In the genomic region with DNA sequence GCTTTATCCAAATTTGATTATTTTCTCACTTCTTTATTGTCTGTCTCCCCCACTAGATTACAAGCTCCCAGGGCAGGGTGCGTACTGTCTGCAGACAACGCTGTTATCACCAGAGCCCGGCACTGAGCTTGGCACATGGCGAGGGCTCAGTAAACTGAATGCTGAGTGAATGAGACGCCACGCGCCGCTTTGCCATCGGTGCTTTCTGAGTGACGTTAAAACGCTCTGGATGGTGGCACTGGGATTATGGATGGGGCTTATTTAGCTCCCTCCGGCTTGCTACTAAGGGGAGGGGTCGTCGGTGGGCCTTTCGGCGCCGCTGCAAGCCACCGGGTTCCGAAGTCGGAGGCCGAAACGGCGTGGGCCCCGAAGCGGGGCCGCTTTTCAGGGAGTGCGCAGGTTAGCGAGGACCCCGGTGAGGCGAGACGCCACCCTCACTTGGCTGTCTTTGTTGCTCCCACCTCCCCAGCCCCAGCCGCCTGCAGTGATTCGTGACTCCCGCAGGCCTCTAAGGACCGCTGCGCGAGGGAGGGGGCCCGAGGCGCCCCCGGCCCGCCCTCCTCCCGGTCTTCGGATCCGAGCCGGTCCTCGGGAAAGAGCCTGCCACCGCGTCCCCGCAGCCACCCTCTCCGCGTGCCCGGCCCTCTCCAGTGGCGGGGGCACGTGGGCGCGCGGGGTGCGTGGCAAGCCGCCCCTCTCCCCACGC, we compare ENCODE assay signal across 7 cellular contexts. TPM values are rescaled to one million over a fixed set of nuclear protein-coding genes. Genes with fewer than 3 reads are reported as not detected.
DNase-seq lines count a peak whose midpoint lies in the region; ATAC-seq, FAIRE-seq and TF ChIP-seq lines count a peak whose summit lies in the region.

No MANE protein-coding gene starts in this region.

- H2AFZ ChIP-seq in mesenchymal stem cell (ENCODE audit: low read depth, low read length): no peak overlapping the region

- 4% methylated on average over 27 of the region's 60 CpGs for WGBS in mesenchymal stem cell

- no peak for FAIRE-seq in GM19239 (lab: Jason Lieb, UNC)

- H2AK5ac ChIP-seq in mesenchymal stem cell (ENCODE audit: low read length, severe bottlenecking): no peak overlapping the region

- H3K36me3 ChIP-seq in mesenchymal stem cell (ENCODE audit: control insufficient read depth in 1 of 2, insufficient read depth in 2 of 2, low read depth in 1 of 2, low read length in 2 of 2) (no peaks in the 10 kb centered on the region), subcutaneous abdominal adipose tissue (ENCODE audit: control insufficient read depth in 5 of 5, insufficient read depth in 5 of 5, low read length in 5 of 5) (no peaks in the 10 kb centered on the region)

- no peaks in the 10 kb centered on the region for H3K36me3 Mint-ChIP-seq in T-cell

- H3K4me1 Mint-ChIP-seq in T-cell: peaks cover 27 to 49% (median 34%) of the 10 kb centered on the region in 3 donors

- in situ Hi-C loops in ACHN (cut with HindIII; ENCODE audit: low pct_ligation_motif_present, low pct_unique_long_range_greater_than_20kb, low sequenced_read_pairs): no loop called here

- H3K4ac ChIP-seq in mesenchymal stem cell (ENCODE audit: low read depth in 1 of 2, low read length in 2 of 2): peak overlapping the region in 1 of 2 experiments; percentile 61

- no peak overlapping the region for H2BK15ac ChIP-seq in mesenchymal stem cell (ENCODE audit: low read depth, poor library complexity, severe bottlenecking)

- H2BK5ac ChIP-seq in mesenchymal stem cell (ENCODE audit: low read depth, low read length, poor library complexity, severe bottlenecking): no peak overlapping the region

- H4K91ac ChIP-seq in mesenchymal stem cell (ENCODE audit: low read length): no peak overlapping the region

- peaks cover 3% of the 10 kb centered on the region for H3K4me1 ChIP-seq in mesenchymal stem cell (ENCODE audit: control insufficient read depth, insufficient read depth, low read depth, low read length)
- H3K4me1 ChIP-seq in subcutaneous abdominal adipose tissue (ENCODE audit: control insufficient read depth in 5 of 5, insufficient read depth in 5 of 5, low read length in 5 of 5): peaks cover 0 to 21% (median 8%) of the 10 kb centered on the region in 5 donors

- peak overlapping the region; percentile 79 to 90 (median 87) for H3K4me3 Mint-ChIP-seq in T-cell

- no peaks in the 10 kb centered on the region for H3K9me3 Mint-ChIP-seq in T-cell

- H3K4me3 ChIP-seq in choroid plexus epithelial cell (ENCODE audit: low read depth, low read length): peak overlapping the region; percentile 58
- H3K4me3 ChIP-seq in mesenchymal stem cell (ENCODE audit: insufficient read depth in 1 of 2, low read depth in 1 of 2, low read length in 2 of 2): peak overlapping the region; percentile 75 to 79
- peak overlapping the region; percentile 42 to 68 (median 64) for H3K4me3 ChIP-seq in subcutaneous abdominal adipose tissue (ENCODE audit: low read depth in 1 of 5, low read length in 5 of 5)

- peak; percentile 39 for ATAC-seq in HG02642 (IDR thresholded peaks at IDR 0.05; ENCODE audit: poor library complexity, unreplicated experiment)
- peak; percentile 50 to 60 (median 56) for ATAC-seq in T-cell (replicated peaks in 1 of 4)

- peak overlapping the region; percentile 89 for H3K9ac ChIP-seq in mesenchymal stem cell (ENCODE audit: low read length)
- H3K9ac ChIP-seq in subcutaneous abdominal adipose tissue (ENCODE audit: low read length in 5 of 5): peak overlapping the region in 3 of 5 donors; percentile 26 to 69 (median 35)

- POLR2A ChIA-PET in T-cell (lab: Charles Lee): no interaction called here

- no peak overlapping the region for H3K14ac ChIP-seq in mesenchymal stem cell (ENCODE audit: low read length in 2 of 2)

- peak overlapping the region in 1 of 2 experiments; percentile 52 for H3K18ac ChIP-seq in mesenchymal stem cell (ENCODE audit: low read depth in 1 of 2, low read length in 2 of 2)

- DNase-seq in T-cell: peak in 11 of 34 experiments; percentile 1 to 37 (median 20)
- DNase-seq in choroid plexus epithelial cell (ENCODE audit: low read depth): no peak
- peak; percentile 22 for DNase-seq in mesenchymal stem cell
- DNase-seq in ACHN: no peak
- DNase-seq in GM19239 (ENCODE audit: insufficient read length, low spot score): no peak

- TF ChIP-seq CTCF in choroid plexus epithelial cell (conservative IDR thresholded peaks at IDR 0.05; ENCODE audit: low read depth, low read length): no peak

- H2BK12ac ChIP-seq in mesenchymal stem cell (ENCODE audit: low read length in 2 of 2): no peak overlapping the region

- H3K27me3 ChIP-seq in mesenchymal stem cell (ENCODE audit: control insufficient read depth in 1 of 2, insufficient read depth in 1 of 2, low read length in 2 of 2) (peaks cover 0 to 16% of the 10 kb centered on the region in 2 experiments), subcutaneous abdominal adipose tissue (ENCODE audit: control insufficient read depth in 5 of 5, insufficient read depth in 4 of 5, low read length in 5 of 5) (peaks cover 0 to 11% (median 0%) of the 10 kb centered on the region in 5 donors)

- H4K8ac ChIP-seq in mesenchymal stem cell (ENCODE audit: low read length): peak overlapping the region; percentile 72

- peak overlapping the region; percentile 61 for H2BK120ac ChIP-seq in mesenchymal stem cell (ENCODE audit: low read depth, low read length)

- H3K27me3 Mint-ChIP-seq in T-cell: peaks cover 0 to 22% of the 10 kb centered on the region in 2 donors

- H3K27ac ChIP-seq in mesenchymal stem cell (ENCODE audit: low read length, poor library complexity, severe bottlenecking) (no peak overlapping the region), subcutaneous abdominal adipose tissue (ENCODE audit: low read depth, low read length) (peak overlapping the region; percentile 65)

- no peaks in the 10 kb centered on the region for H3K79me1 ChIP-seq in mesenchymal stem cell (replicated peaks; ENCODE audit: low read length, poor library complexity, severe bottlenecking)

- CTCF ChIA-PET in T-cell (lab: Charles Lee): no interaction called here

- peak overlapping the region; percentile 82 for H3K4me2 ChIP-seq in mesenchymal stem cell (ENCODE audit: low read length, poor library complexity, severe bottlenecking)

- no peak overlapping the region for H3K23ac ChIP-seq in mesenchymal stem cell (ENCODE audit: low read length in 2 of 2)

- no peaks in the 10 kb centered on the region for H3K9me3 ChIP-seq in mesenchymal stem cell (ENCODE audit: control insufficient read depth, low read length)
- no peaks in the 10 kb centered on the region for H3K9me3 ChIP-seq in subcutaneous abdominal adipose tissue (ENCODE audit: control insufficient read depth in 5 of 5, low read length in 5 of 5)

- peak overlapping the region; percentile 81 to 82 for H3K27ac Mint-ChIP-seq in T-cell

RNA-seq across cellular contexts. Expression of a gene that starts 0.6 kb away (rescaled TPM):
- 10 to 100 TPM; 14.1 to 32.8 (median 26.0) TPM for total RNA-seq in T-cell
- 225 TPM for polyA plus RNA-seq in mesenchymal stem cell (2013, experiment 1 of 2)
- polyA plus RNA-seq in mesenchymal stem cell (2013, experiment 2 of 2): 234 TPM
